Comparison of ENCODE assay signal across 28 cellular contexts in the genomic region with DNA sequence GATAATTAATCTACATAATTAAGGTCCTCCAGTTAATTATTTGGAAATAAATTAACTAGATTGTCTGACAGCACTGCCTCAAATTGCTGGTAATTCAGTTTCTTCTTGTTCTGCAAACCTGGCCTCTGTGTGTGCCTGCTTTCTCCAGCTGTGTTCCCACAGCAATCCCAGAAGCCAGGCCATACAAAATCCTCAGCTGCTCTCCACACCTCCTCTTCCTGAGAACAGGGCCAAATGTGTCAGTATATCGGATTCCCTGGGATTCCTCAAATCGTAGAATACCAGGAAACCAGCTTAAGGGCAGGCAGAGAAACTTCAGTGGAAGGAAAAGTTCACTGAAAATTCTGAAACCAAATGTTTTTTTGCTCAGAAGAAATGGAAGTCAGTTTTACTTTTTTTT.
DNase-seq lines count a peak whose midpoint lies in the region; ATAC-seq and TF ChIP-seq lines count a peak whose summit lies in the region.
"Had no signal": no experiment of that assay in that cellular context is flagged by ENCODE, and none has a peak within 500 bp of the region (broad histone marks: within the 10 kb centered on the region; RNA-seq: fewer than 3 reads in every experiment).

No MANE protein-coding gene starts in this region.

- H3K4me3 ChIP-seq in heart left ventricle (no peak overlapping the region), right cardiac atrium (ENCODE audit: low read length) (no peak overlapping the region)
- H3K4me3 ChIP-seq: BLaER1 treated with 17β-estradiol and CSF1 and Interleukin-3, amounts not matched to agents 10 nM and 100 nM; heart right ventricle; lower lobe of right lung; ovary; PC-9; upper lobe of right lung had no signal

- no peak for TF ChIP-seq CTCF in heart left ventricle (IDR thresholded peaks at IDR 0.05)
- no peak for TF ChIP-seq CTCF in WTC11 (IDR thresholded peaks at IDR 0.05)
- TF ChIP-seq CTCF in osteocyte (IDR thresholded peaks at IDR 0.05): no peak

- H3K4me1 ChIP-seq in heart left ventricle (no peaks in the 10 kb centered on the region), right cardiac atrium (ENCODE audit: control insufficient read depth, insufficient read depth, low read length) (no peaks in the 10 kb centered on the region)
- H3K4me1 ChIP-seq: BLaER1 treated with 17β-estradiol and CSF1 and Interleukin-3, amounts not matched to agents 10 nM and 100 nM; lower lobe of right lung; upper lobe of right lung had no signal

- intact Hi-C loops in heart left ventricle (cut with DNase I) (no loop called here), right cardiac atrium (cut with DNase I) (no loop called here)

- CTCF ChIA-PET in WTC11 (lab: Charles Lee): no interaction called here

- H3K4me1 Mint-ChIP-seq in WTC11: peaks cover 22% of the 10 kb centered on the region
- peaks cover 5% of the 10 kb centered on the region for H3K4me1 Mint-ChIP-seq in osteocyte (ENCODE audit: unreplicated experiment)
- H3K4me1 Mint-ChIP-seq: IgD-negative memory B cell had no signal

- no peaks in the 10 kb centered on the region for H3K9me3 ChIP-seq in heart left ventricle
- no peaks in the 10 kb centered on the region for H3K9me3 ChIP-seq in right cardiac atrium (ENCODE audit: control insufficient read depth, low read length)
- H3K9me3 ChIP-seq: BLaER1 treated with 17β-estradiol and CSF1 and Interleukin-3, amounts not matched to agents 10 nM and 100 nM; heart right ventricle; lower lobe of right lung; ovary; upper lobe of right lung had no signal

- no peak for TF ChIP-seq POLR2A in heart left ventricle (IDR thresholded peaks at IDR 0.05)

- H3K36me3 ChIP-seq in heart left ventricle: no peaks in the 10 kb centered on the region
- H3K36me3 ChIP-seq: BLaER1 treated with 17β-estradiol and CSF1 and Interleukin-3, amounts not matched to agents 10 nM and 100 nM; heart right ventricle; lower lobe of right lung; ovary; upper lobe of right lung had no signal

- H3K27me3 Mint-ChIP-seq in WTC11 (ENCODE audit: low read depth) (no peaks in the 10 kb centered on the region), osteocyte (ENCODE audit: unreplicated experiment) (peaks cover 10% of the 10 kb centered on the region)
- H3K27me3 Mint-ChIP-seq: activated CD4-positive, alpha-beta memory T cell treated with anti-CD3 and anti-CD28 coated beads for 36 hours; IgD-negative memory B cell; natural killer cell treated with Interleukin-12 subunit alpha and Interleukin-12 subunit beta and Interleukin-15 and Interleukin-18, amount 100 ng/mL, for 72 hours had no signal

- H3K36me3 Mint-ChIP-seq in WTC11 (peaks cover 2% of the 10 kb centered on the region), osteocyte (ENCODE audit: unreplicated experiment) (no peaks in the 10 kb centered on the region)
- H3K36me3 Mint-ChIP-seq: activated CD4-positive, alpha-beta memory T cell treated with anti-CD3 and anti-CD28 coated beads for 36 hours; IgD-negative memory B cell; natural killer cell treated with Interleukin-12 subunit alpha and Interleukin-12 subunit beta and Interleukin-15 and Interleukin-18, amount 100 ng/mL, for 72 hours had no signal

- POLR2A ChIA-PET in WTC11 (lab: Charles Lee): interaction anchor here (0.7 kb wide), 1 partner anchor 138 kb away, joined by 3 read pairs; no protein-coding TSS in a partner anchor

- ATAC-seq in heart left ventricle (peak in 3 of 4 donors; percentile 36 to 63 (median 58)), right cardiac atrium (no peak), WTC11 (no peak), GM21381 (IDR thresholded peaks at IDR 0.05; ENCODE audit: unreplicated experiment) (no peak)
- ATAC-seq: activated T-cell treated with anti-CD3 and anti-CD28 coated beads, Interleukin-2, amount 50 U/mL, for 72 hours; lower lobe of right lung; natural killer cell treated with Interleukin-12 subunit alpha and Interleukin-12 subunit beta and Interleukin-15 and Interleukin-18, amount 100 ng/mL, for 72 hours; stimulated activated naive CD8-positive, alpha-beta T cell treated with anti-CD3 and anti-CD28 coated beads, Interleukin-15, Interleukin-2, amounts not matched to agents 100 U/mL and 50 U/mL, for 24 hours; upper lobe of right lung had no signal

- H3K27ac Mint-ChIP-seq in WTC11 (peak overlapping the region; percentile 12; the same call in 1 of the 2 replicates), osteocyte (ENCODE audit: unreplicated experiment) (peak overlapping the region; percentile 24)
- H3K27ac Mint-ChIP-seq: activated CD4-positive, alpha-beta memory T cell treated with anti-CD3 and anti-CD28 coated beads for 36 hours; activated T-cell treated with anti-CD3 and anti-CD28 coated beads, Interleukin-2, amount 50 U/mL, for 72 hours; IgD-negative memory B cell; natural killer cell treated with Interleukin-12 subunit alpha and Interleukin-12 subunit beta and Interleukin-15 and Interleukin-18, amount 100 ng/mL, for 72 hours had no signal

- H3K27me3 ChIP-seq in heart left ventricle: no peaks in the 10 kb centered on the region
- no peaks in the 10 kb centered on the region for H3K27me3 ChIP-seq in right cardiac atrium (ENCODE audit: control insufficient read depth, insufficient read depth)
- H3K27me3 ChIP-seq: BLaER1 treated with 17β-estradiol and CSF1 and Interleukin-3, amounts not matched to agents 10 nM and 100 nM; heart right ventricle; ovary; upper lobe of right lung had no signal

- no peak overlapping the region for H3K27ac ChIP-seq in heart left ventricle
- no peak overlapping the region for H3K27ac ChIP-seq in right cardiac atrium (ENCODE audit: low read length)
- H3K27ac ChIP-seq: BLaER1 treated with 17β-estradiol and CSF1 and Interleukin-3, amounts not matched to agents 10 nM and 100 nM; heart right ventricle; lower lobe of right lung; ovary; PC-9; upper lobe of right lung had no signal

- no peak overlapping the region for H3K4me3 Mint-ChIP-seq in WTC11
- H3K4me3 Mint-ChIP-seq in osteocyte (ENCODE audit: unreplicated experiment): no peak overlapping the region
- H3K4me3 Mint-ChIP-seq: activated CD4-positive, alpha-beta memory T cell treated with anti-CD3 and anti-CD28 coated beads for 36 hours; activated T-cell treated with anti-CD3 and anti-CD28 coated beads, Interleukin-2, amount 50 U/mL, for 72 hours; IgD-negative memory B cell; natural killer cell treated with Interleukin-12 subunit alpha and Interleukin-12 subunit beta and Interleukin-15 and Interleukin-18, amount 100 ng/mL, for 72 hours had no signal

- 33 to 56% (median 37%) methylated on average over 2 of the region's 2 CpGs for WGBS in heart left ventricle, 4 donors
- 32% methylated on average over 2 of the region's 2 CpGs for WGBS in right cardiac atrium

- DNase-seq in heart left ventricle (peak in 1 of 5 donors; percentile 22), right cardiac atrium (no peak), NCI-H146 treated with DMSO at 0.1 percent for 48 hours (lab: John Stamatoyannopoulos, UW; ENCODE audit: unreplicated experiment) (peak; percentile 45), WTC11 (ENCODE audit: low spot score) (no peak), osteocyte (ENCODE audit: extremely low spot score, unreplicated experiment) (no peak), NCI-H1436 (lab: John Stamatoyannopoulos, UW) (no peak), ureter (ENCODE audit: low spot score) (no peak)
- DNase-seq: activated CD4-positive, alpha-beta memory T cell treated with anti-CD3 and anti-CD28 coated beads for 36 hours; activated CD4-positive, alpha-beta T cell treated with anti-CD3 and anti-CD28 coated beads for 1 hour; activated T-cell treated with anti-CD3 and anti-CD28 coated beads, Interleukin-2, amount 50 U/mL, for 72 hours; central memory CD4-positive, alpha-beta T cell; DMS79; foreskin fibroblast; GF-D8; GOT3; lower lobe of right lung; NCI-H2029 treated with DMSO at 0.1 percent for 48 hours; NCI-H510A; PC-9; stimulated activated CD4-positive, alpha-beta T cell treated with anti-CD3 and anti-CD28 coated beads, Interleukin-2, amount 100 ng/mL, for 24 hours; stimulated activated naive CD8-positive, alpha-beta T cell treated with anti-CD3 and anti-CD28 coated beads, Interleukin-15, Interleukin-2, amounts not matched to agents 100 U/mL and 50 U/mL, for 24 hours; upper lobe of right lung had no signal

- H3K9me3 Mint-ChIP-seq in WTC11 (peaks cover 5% of the 10 kb centered on the region), osteocyte (ENCODE audit: unreplicated experiment) (no peaks in the 10 kb centered on the region)
- H3K9me3 Mint-ChIP-seq: activated CD4-positive, alpha-beta memory T cell treated with anti-CD3 and anti-CD28 coated beads for 36 hours; activated T-cell treated with anti-CD3 and anti-CD28 coated beads, Interleukin-2, amount 50 U/mL, for 72 hours; IgD-negative memory B cell had no signal

TF ChIP-seq in WTC11, 78 proteins besides CTCF, POLR2A, EP300 and RAD21 (continues in another document):
- TF ChIP-seq ZSCAN18 (CRISPR knock-in tag; IDR thresholded peaks at IDR 0.05) (no peak), ZNF423 (CRISPR knock-in tag; IDR thresholded peaks at IDR 0.05) (no peak), SP1 (CRISPR knock-in tag; conservative IDR thresholded peaks at IDR 0.05) (no peak), OVOL2 (CRISPR knock-in tag; IDR thresholded peaks at IDR 0.05; ENCODE audit: borderline replicate concordance) (no peak), ZNF396 (CRISPR knock-in tag; IDR thresholded peaks at IDR 0.05; ENCODE audit: borderline replicate concordance) (no peak), PREB (CRISPR knock-in tag; IDR thresholded peaks at IDR 0.05; ENCODE audit: borderline replicate concordance) (no peak), KAT7 (CRISPR knock-in tag; IDR thresholded peaks at IDR 0.05; ENCODE audit: borderline replicate concordance) (no peak)

Comparison
In these comparisons a context has a peak if more than half of its experiments do, and no peak if none do; other contexts are left out.
1. ATAC-seq: peak in heart left ventricle (3 of 4); none in right cardiac atrium (0 of 2), WTC11 (single experiment) and GM21381 (single experiment).